ENCODE assay signal across 9 cellular contexts in the genomic region with DNA sequence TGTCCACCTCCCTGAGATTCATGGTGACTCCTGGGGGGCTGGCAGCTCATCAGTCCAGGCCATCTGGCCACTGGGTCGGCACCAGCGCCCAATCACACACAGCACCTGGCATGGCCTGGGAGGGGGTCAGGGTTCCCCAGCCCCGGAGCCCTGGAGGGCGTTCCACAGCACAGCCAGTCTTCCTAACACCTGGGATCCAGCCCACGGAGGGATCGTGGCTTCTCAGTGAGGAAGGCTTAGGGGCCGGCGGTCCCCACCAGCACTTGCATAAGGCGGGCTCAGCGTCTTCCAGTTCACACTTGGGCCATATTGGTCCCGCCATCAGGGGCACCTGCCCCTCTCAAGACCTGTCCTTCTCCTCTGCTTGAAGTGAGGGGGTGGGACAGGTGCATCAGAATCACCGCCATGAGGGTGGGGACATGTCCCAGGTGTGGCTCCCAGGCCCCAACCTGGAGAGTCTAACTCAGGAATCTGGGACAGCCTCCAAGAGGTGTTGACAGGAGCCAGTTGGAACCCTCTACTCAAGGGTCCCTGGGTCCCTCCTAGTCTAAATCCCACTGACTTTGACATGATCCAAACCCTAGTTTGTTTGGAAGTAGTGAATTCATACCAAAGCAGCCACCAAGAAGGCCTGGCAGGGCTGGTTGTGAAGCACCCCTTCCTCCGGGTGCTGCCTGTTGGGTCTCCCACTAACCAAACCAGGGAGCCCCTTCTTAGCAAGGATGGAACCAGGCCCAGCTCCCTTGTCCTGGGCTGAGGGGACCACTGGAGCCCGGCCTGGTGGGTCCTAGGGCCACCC. TPM values are rescaled to one million over a fixed set of nuclear protein-coding genes. Genes with fewer than 3 reads are reported as not detected.
DNase-seq lines count a peak whose midpoint lies in the region; ATAC-seq, FAIRE-seq and TF ChIP-seq lines count a peak whose summit lies in the region.
"Not testable (repeated sequence)": the region's sequence is repeated elsewhere in the genome, so short reads cannot be mapped to it uniquely, and the experiment has no call there.
"Had no signal": no experiment of that assay in that cellular context is flagged by ENCODE, and none has a peak within 500 bp of the region (broad histone marks: within the 10 kb centered on the region; RNA-seq: fewer than 3 reads in every experiment).

No MANE protein-coding gene starts in this region.

- not testable (repeated sequence) for H3K79me2 ChIP-seq in astrocyte (ENCODE audit: insufficient read depth, low read length); endothelial cell of umbilical vein (ENCODE audit: control insufficient read depth, insufficient read depth, low read length)

- H3K4me1 ChIP-seq in astrocyte (ENCODE audit: insufficient read depth, low read length); endothelial cell of umbilical vein (ENCODE audit: control insufficient read depth, extremely low read depth, insufficient read depth, low read length): not testable (repeated sequence)

- not testable (repeated sequence) for H3K9me3 ChIP-seq in astrocyte (ENCODE audit: insufficient read depth, low read depth, low read length); endothelial cell of umbilical vein (replicated peaks; ENCODE audit: control insufficient read depth, insufficient read depth, low read length)

- not testable (repeated sequence) for TF ChIP-seq CTCF in CD14-positive monocyte (IDR thresholded peaks at IDR 0.05); astrocyte (IDR thresholded peaks at IDR 0.05; ENCODE audit: insufficient read depth, low read depth, low read length); endothelial cell of umbilical vein (IDR thresholded peaks at IDR 0.05; ENCODE audit: extremely low read depth in 1 of 2, insufficient read depth in 1 of 2, low read depth in 1 of 2, low read length in 2 of 2); omental fat pad (IDR thresholded peaks at IDR 0.05)

- ATAC-seq in omental fat pad (ENCODE audit: low FRiP score); stimulated activated naive CD8-positive, alpha-beta T cell treated with anti-CD3 and anti-CD28 coated beads, Interleukin-15, Interleukin-2, amounts not matched to agents 100 U/mL and 50 U/mL, for 24 hours: not testable (repeated sequence)

- DNase-seq in CD14-positive monocyte (ENCODE audit: low spot score) (peak; percentile 47), H7 (peak; percentile 59), SK-N-DZ (ENCODE audit: low spot score) (peak; percentile 3), astrocyte (ENCODE audit: low read depth) (peak; percentile 0), endothelial cell of umbilical vein (ENCODE audit: low read depth, low spot score) (peak; percentile 3), islet precursor cell (peak; percentile 53), omental fat pad (ENCODE audit: low spot score) (peak; percentile 28)
- peak; percentile 5 for DNase-seq in stimulated activated naive CD8-positive, alpha-beta T cell treated with anti-CD3 and anti-CD28 coated beads, Interleukin-15, Interleukin-2, amounts not matched to agents 100 U/mL and 50 U/mL, for 24 hours

- H3K4me3 Mint-ChIP-seq in CD14-positive monocyte; astrocyte (ENCODE audit: unreplicated experiment): not testable (repeated sequence)

- not testable (repeated sequence) for H3K9ac ChIP-seq in astrocyte (ENCODE audit: low read length); endothelial cell of umbilical vein (replicated peaks; ENCODE audit: extremely low read depth, insufficient read depth, low read length)

- H3K9me3 Mint-ChIP-seq in CD14-positive monocyte; astrocyte (ENCODE audit: unreplicated experiment): not testable (repeated sequence)

- not testable (repeated sequence) for H3K4me2 ChIP-seq in astrocyte (ENCODE audit: low read length); endothelial cell of umbilical vein (ENCODE audit: insufficient read depth, low read length)

- dilution Hi-C loops in endothelial cell of umbilical vein (cut with MboI; ENCODE audit: extremely low pct_ligation_motif_present, low sequenced_read_pairs): not testable (repeated sequence)

- not testable (repeated sequence) for H3K9me1 ChIP-seq in endothelial cell of umbilical vein (replicated peaks; ENCODE audit: control insufficient read depth, extremely low read depth, insufficient read depth, low read length)

- not testable (repeated sequence) for H3K4me1 Mint-ChIP-seq in CD14-positive monocyte; astrocyte (ENCODE audit: low read depth, unreplicated experiment)

- not testable (repeated sequence) for H3K36me3 ChIP-seq in H7 (replicated peaks; ENCODE audit: control insufficient read depth, insufficient read depth, low read length); astrocyte (ENCODE audit: insufficient read depth, low read length); endothelial cell of umbilical vein (ENCODE audit: control insufficient read depth in 2 of 2, extremely low read depth in 1 of 2, insufficient read depth in 2 of 2, low read length in 2 of 2)

- BruUV-seq in endothelial cell of umbilical vein (replicated peaks; lab: Mats Ljungman, UMichigan): not testable (repeated sequence)

- H3K27me3 ChIP-seq in H7 (ENCODE audit: control insufficient read depth, insufficient read depth, low read length); astrocyte (ENCODE audit: insufficient read depth, low read length); endothelial cell of umbilical vein (ENCODE audit: control insufficient read depth in 2 of 2, insufficient read depth in 2 of 2, low read length in 2 of 2): not testable (repeated sequence)

- H3K27ac Mint-ChIP-seq in CD14-positive monocyte: not testable (repeated sequence)
- H3K27ac Mint-ChIP-seq in astrocyte (ENCODE audit: unreplicated experiment): peak overlapping the region; percentile 34

- not testable (repeated sequence) for H3K4me3 ChIP-seq in H7 (ENCODE audit: insufficient read depth, low read depth, low read length); astrocyte (ENCODE audit: insufficient read depth, low read depth, low read length); endothelial cell of umbilical vein (replicated peaks in 1 of 3; ENCODE audit: insufficient read depth in 1 of 3, low read depth in 1 of 3, low read length in 3 of 3)

- FAIRE-seq in astrocyte (lab: Jason Lieb, UNC); endothelial cell of umbilical vein (lab: Jason Lieb, UNC): not testable (repeated sequence)

- CTCF ChIA-PET in endothelial cell of umbilical vein (lab: Charles Lee): interaction anchor here (1.3 to 3.0 kb wide), 4 partner anchors 9 to 97 kb away, joined by 5 to 15 read pairs (median 7); no protein-coding TSS in a partner anchor

- not testable (repeated sequence) for H3K27ac ChIP-seq in astrocyte (ENCODE audit: low read depth, low read length); endothelial cell of umbilical vein (ENCODE audit: insufficient read depth, low read depth, low read length)

- POLR2A ChIA-PET in endothelial cell of umbilical vein (lab: Charles Lee): not testable (repeated sequence)

- H4K20me1 ChIP-seq in astrocyte (ENCODE audit: insufficient read depth, low read length); endothelial cell of umbilical vein (replicated peaks; ENCODE audit: control insufficient read depth, extremely low read depth, insufficient read depth, low read length): not testable (repeated sequence)

- peaks cover 13 to 23% (median 18%) of the 10 kb centered on the region in 3 donors for H3K27me3 Mint-ChIP-seq in CD14-positive monocyte (ENCODE audit: low read depth in 3 of 3)
- H3K27me3 Mint-ChIP-seq in astrocyte (ENCODE audit: low read depth, unreplicated experiment): peaks cover 56% of the 10 kb centered on the region

- not testable (repeated sequence) for H3K36me3 Mint-ChIP-seq in CD14-positive monocyte; astrocyte (ENCODE audit: low read depth, unreplicated experiment)

- not testable (repeated sequence) for TF ChIP-seq POLR2A in endothelial cell of umbilical vein (IDR thresholded peaks at IDR 0.05; ENCODE audit: low read depth, low read length)

- H2AFZ ChIP-seq in astrocyte (ENCODE audit: low read depth, low read length); endothelial cell of umbilical vein (ENCODE audit: low read depth, low read length): not testable (repeated sequence)

- intact Hi-C loops in CD14-positive monocyte (cut with micrococcal nuclease); endothelial cell of umbilical vein (cut with micrococcal nuclease): not testable (repeated sequence)

RNA-seq across cellular contexts. Expression of a gene that starts 22.0 kb away (rescaled TPM):
- polyA plus RNA-seq in CD14-positive monocyte: not detected
- under 0.01 TPM in 2 replicates for total RNA-seq in H7 (2014; rRNA removed; shearing (Covaris generic))
- polyA plus RNA-seq in SK-N-DZ (2014; cell fraction: cytosol; rRNA removed): not detected in 2 replicates
- not detected in 2 replicates for polyA plus RNA-seq in SK-N-DZ (2014; cell fraction: nucleus; rRNA removed)
- total RNA-seq in astrocyte: 1,356 and 1,553 TPM in 2 replicates
- 1,319 and 2,019 TPM in 2 replicates for total RNA-seq in endothelial cell of umbilical vein
- polyA plus RNA-seq in endothelial cell of umbilical vein: under 0.01 and 206 TPM in 2 replicates
- under 0.01 TPM in 1 of 2 replicates, not detected in the other for polyA plus RNA-seq in endothelial cell of umbilical vein (2011; cell fraction: cytosol; rRNA removed)
- under 0.01 TPM in 2 replicates for polyA plus RNA-seq in endothelial cell of umbilical vein (2011; cell fraction: nucleus; rRNA removed)
- polyA plus RNA-seq in endothelial cell of umbilical vein (2012): 123 TPM in 1 of 2 replicates, not detected in the other
- polyA minus RNA-seq in endothelial cell of umbilical vein: 9,566 and 13,963 TPM in 2 replicates
- polyA minus RNA-seq in endothelial cell of umbilical vein (2011; cell fraction: cytosol; rRNA and poly(A)+ RNA removed): 46,668 TPM
- 60,677 and 87,675 TPM in 2 replicates for polyA minus RNA-seq in endothelial cell of umbilical vein (2011; cell fraction: nucleus; rRNA and poly(A)+ RNA removed)
- under 1 TPM; under 0.01 TPM for total RNA-seq in omental fat pad
- polyA plus RNA-seq: neural cell had no signal

RNA-seq across cellular contexts. Expression of a gene that starts 51.6 kb away (rescaled TPM):
- polyA plus RNA-seq in CD14-positive monocyte: not detected
- total RNA-seq in H7 (2014; rRNA removed; shearing (Covaris generic)): under 0.01 TPM in 2 replicates
- not detected in 2 replicates for polyA plus RNA-seq in SK-N-DZ (2014; cell fraction: cytosol; rRNA removed)
- not detected in 2 replicates for polyA plus RNA-seq in SK-N-DZ (2014; cell fraction: nucleus; rRNA removed)
- total RNA-seq in astrocyte: 1,356 and 1,553 TPM in 2 replicates
- total RNA-seq in endothelial cell of umbilical vein: 1,319 and 2,019 TPM in 2 replicates
- under 0.01 and 206 TPM in 2 replicates for polyA plus RNA-seq in endothelial cell of umbilical vein
- under 0.01 TPM in 1 of 2 replicates, not detected in the other for polyA plus RNA-seq in endothelial cell of umbilical vein (2011; cell fraction: cytosol; rRNA removed)
- polyA plus RNA-seq in endothelial cell of umbilical vein (2011; cell fraction: nucleus; rRNA removed): under 0.01 TPM in 2 replicates
- polyA plus RNA-seq in endothelial cell of umbilical vein (2012): 123 TPM in 1 of 2 replicates, not detected in the other
- 9,566 and 13,963 TPM in 2 replicates for polyA minus RNA-seq in endothelial cell of umbilical vein
- 46,668 TPM for polyA minus RNA-seq in endothelial cell of umbilical vein (2011; cell fraction: cytosol; rRNA and poly(A)+ RNA removed)
- polyA minus RNA-seq in endothelial cell of umbilical vein (2011; cell fraction: nucleus; rRNA and poly(A)+ RNA removed): 60,677 and 87,675 TPM in 2 replicates
- total RNA-seq in omental fat pad: under 1 TPM; under 0.01 TPM
- polyA plus RNA-seq: neural cell had no signal

Comparison
In these comparisons a context has a peak if more than half of its experiments do, and no peak if none do; other contexts are left out.
1. DNase-seq: peak in every context shown above with its lines; median percentile 59 in H7; 53 in islet precursor cell; 47 in CD14-positive monocyte; 28 in omental fat pad; 5 in stimulated activated naive CD8-positive, alpha-beta T cell treated with anti-CD3 and anti-CD28 coated beads, Interleukin-15, Interleukin-2, amounts not matched to agents 100 U/mL and 50 U/mL, for 24 hours; 3 in SK-N-DZ; 3 in endothelial cell of umbilical vein; 0 in astrocyte.
2. RNA of a gene that starts 22.0 kb away (total RNA-seq): 1,356 to 1,553 TPM in astrocyte and 1,319 to 2,019 TPM in endothelial cell of umbilical vein; under 0.01 TPM in H7 and under 0.01 TPM in omental fat pad; every median in the first group is over 1,000 times any median in the second.
3. RNA of a gene that starts 51.6 kb away (total RNA-seq): 1,356 to 1,553 TPM in astrocyte and 1,319 to 2,019 TPM in endothelial cell of umbilical vein; under 0.01 TPM in H7 and under 0.01 TPM in omental fat pad; every median in the first group is over 1,000 times any median in the second.